Comparison of ENCODE assay signal across 13 cellular contexts in the genomic region with DNA sequence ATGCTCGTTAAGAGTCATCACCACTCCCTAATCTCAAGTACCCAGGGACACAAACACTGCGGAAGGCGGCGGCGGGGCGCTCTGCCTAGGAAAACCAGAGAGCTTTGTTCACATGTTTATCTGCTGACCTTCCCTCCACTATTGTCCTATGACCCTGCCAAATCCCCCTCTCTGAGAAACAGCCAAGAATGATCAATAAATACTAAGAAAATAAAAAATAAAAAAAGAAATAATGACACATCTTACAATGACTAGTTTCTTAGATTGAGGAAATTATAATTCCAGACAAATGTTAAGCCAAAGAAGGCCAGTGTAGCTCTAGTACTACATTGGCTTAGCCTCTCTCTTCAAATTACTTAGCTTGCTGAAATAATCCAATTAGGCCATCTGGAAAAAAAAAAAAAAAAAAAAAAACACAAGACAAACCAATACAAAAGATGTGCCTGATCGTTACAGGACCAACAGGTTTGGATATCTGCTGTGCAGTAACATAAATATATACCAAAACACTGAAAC. TPM values are rescaled to one million over a fixed set of nuclear protein-coding genes. Genes with fewer than 3 reads are reported as not detected.
A peak's percentile ranks its signal among the peaks of the same experiment; 100 is the strongest.
DNase-seq lines count a peak whose midpoint lies in the region; ATAC-seq and TF ChIP-seq lines count a peak whose summit lies in the region.
"Had no signal": no experiment of that assay in that cellular context is flagged by ENCODE, and none has a peak within 500 bp of the region (broad histone marks: within the 10 kb centered on the region; RNA-seq: fewer than 3 reads in every experiment).

No MANE protein-coding gene starts in this region.

- no peak overlapping the region for H3K27ac Mint-ChIP-seq in natural killer cell
- H3K27ac Mint-ChIP-seq: activated T-helper 2 cell treated with anti-CD3 and anti-CD28 coated beads, Interferon-gamma antibody, Interleukin-2, Interleukin-4, amounts not matched to agents 10 μg/mL and 5 μg/mL and 100 μg/mL, durations not matched to agents 14 hours and 24 hours and 36 hours had no signal

- no peak overlapping the region for H3K4me3 Mint-ChIP-seq in natural killer cell

- no peaks in the 10 kb centered on the region for H3K9me3 Mint-ChIP-seq in natural killer cell
- H3K9me3 Mint-ChIP-seq: activated T-helper 2 cell treated with anti-CD3 and anti-CD28 coated beads, Interferon-gamma antibody, Interleukin-2, Interleukin-4, amounts not matched to agents 10 μg/mL and 5 μg/mL and 100 μg/mL, durations not matched to agents 14 hours and 24 hours and 36 hours had no signal

- no peak for TF ChIP-seq EP300 in sigmoid colon (IDR thresholded peaks at IDR 0.05)

- no peaks in the 10 kb centered on the region for H3K36me3 Mint-ChIP-seq in natural killer cell

- 14 to 16% methylated on average over 6 to 7 of the region's 7 CpGs for WGBS in ectodermal cell, 2 experiments
- WGBS in sigmoid colon, 2 donors = 44 to 50% methylated on average over 7 of the region's 7 CpGs

- H3K36me3 ChIP-seq in ectodermal cell (ENCODE audit: control insufficient read depth, insufficient read depth, low read length) = no peaks in the 10 kb centered on the region
- H3K36me3 ChIP-seq in sigmoid colon = no peaks in the 10 kb centered on the region

- no peaks in the 10 kb centered on the region for H3K4me1 ChIP-seq in ectodermal cell (ENCODE audit: control insufficient read depth, insufficient read depth, low read length)
- no peaks in the 10 kb centered on the region for H3K4me1 ChIP-seq in sigmoid colon

- H3K27ac ChIP-seq in ectodermal cell (ENCODE audit: insufficient read depth, low read depth, low read length, poor library complexity, severe bottlenecking) (peak overlapping the region; percentile 26), sigmoid colon (no peak overlapping the region)
- H3K27ac ChIP-seq: SK-N-MC had no signal

- H3K27me3 ChIP-seq in ectodermal cell (ENCODE audit: control insufficient read depth, insufficient read depth, low read length, poor library complexity, severe bottlenecking) (peaks cover 3% of the 10 kb centered on the region), sigmoid colon (peaks cover 0 to 45% (median 17%) of the 10 kb centered on the region in 3 donors)

- no peak for ATAC-seq in natural killer cell
- ATAC-seq: left ventricle myocardium superior had no signal

- no peaks in the 10 kb centered on the region for H3K9me3 ChIP-seq in ectodermal cell (ENCODE audit: control insufficient read depth, low read length)
- no peaks in the 10 kb centered on the region for H3K9me3 ChIP-seq in sigmoid colon

- TF ChIP-seq CTCF in natural killer cell (IDR thresholded peaks at IDR 0.05) (no peak), sigmoid colon (IDR thresholded peaks at IDR 0.05) (no peak)

- DNase-seq in NCI-H1436 (lab: John Stamatoyannopoulos, UW) = peak; percentile 34
- no peak for DNase-seq in NCI-H1436 treated with DMSO at 0.1 percent for 48 hours (lab: John Stamatoyannopoulos, UW)
- DNase-seq in NCI-H2196 treated with DMSO at 0.1 percent for 48 hours (lab: John Stamatoyannopoulos, UW; ENCODE audit: unreplicated experiment) = peak; percentile 36
- peak; percentile 43 for DNase-seq in retina
- DNase-seq in ecto neural progenitor cell (ENCODE audit: low spot score) = no peak
- DNase-seq in natural killer cell = no peak
- no peak for DNase-seq in sigmoid colon
- DNase-seq: activated CD4-positive, alpha-beta T cell treated with anti-CD3 and anti-CD28 coated beads for 48 hours; left ventricle myocardium superior; NCI-H146 had no signal

- peaks cover 17 to 18% of the 10 kb centered on the region in 2 donors for H3K4me1 Mint-ChIP-seq in natural killer cell

- no peak for TF ChIP-seq POLR2A in sigmoid colon (IDR thresholded peaks at IDR 0.05)

- intact Hi-C loops in natural killer cell (cut with micrococcal nuclease) (no loop called here), sigmoid colon (cut with DNase I) (no loop called here)

- H3K4me3 ChIP-seq in ectodermal cell (ENCODE audit: insufficient read depth, low read depth, low read length) (no peak overlapping the region), sigmoid colon (no peak overlapping the region)
- H3K4me3 ChIP-seq: SK-N-MC had no signal

- H3K27me3 Mint-ChIP-seq in natural killer cell (ENCODE audit: low read depth in 2 of 2) = no peaks in the 10 kb centered on the region

RNA-seq across cellular contexts. Expression of a gene that starts 58.0 kb away (rescaled TPM):
- polyA plus RNA-seq in ectodermal cell (2013, experiment 1 of 4) = not detected
- 0.30 TPM for polyA plus RNA-seq in ectodermal cell (2013, experiment 2 of 4)
- not detected for polyA plus RNA-seq in ectodermal cell (2013, experiment 3 of 4)
- polyA plus RNA-seq in ectodermal cell (2013, experiment 4 of 4) = 0.49 TPM
- total RNA-seq in natural killer cell (10 to 100 TPM; 34.3 to 55.2 (median 38.0) TPM), sigmoid colon (1 to 10 TPM; 1.8 to 4.4 (median 3.7) TPM)
- 10 to 100 TPM in 1 of 3 donors, 1 to 10 TPM in 1, under 1 TPM in 1; 0.69 to 12.4 (median 1.8) TPM for polyA plus RNA-seq in sigmoid colon

Comparison
In these comparisons a context has a peak if more than half of its experiments do, and no peak if none do; other contexts are left out.
1. DNase-seq: peak in NCI-H1436 (single experiment), NCI-H2196 treated with DMSO at 0.1 percent for 48 hours (single experiment) and retina (single experiment); none in NCI-H1436 treated with DMSO at 0.1 percent for 48 hours (single experiment), ecto neural progenitor cell (single experiment), natural killer cell (single experiment) and sigmoid colon (single experiment).
2. RNA of a gene that starts 58.0 kb away (total RNA-seq): 34.3 to 55.2 TPM in natural killer cell; 1.8 to 4.4 TPM in sigmoid colon; every median in the first group is over 4 times any median in the second.